In genomic region chr1:22461100-22461499, GRCh38 we compare ENCODE assay signal across 22 cellular contexts.
"Had no signal": no experiment of that assay in that cellular context is flagged by ENCODE, and none has a peak within 500 bp of the region (broad histone marks: within the 10 kb centered on the region; RNA-seq: fewer than 3 reads in every experiment).

No MANE protein-coding gene starts in this region.

- H3K4me1 ChIP-seq: SJSA1 had no signal

- H3K4me3 ChIP-seq: SJSA1 had no signal

- H3K36me3 ChIP-seq: SJSA1 had no signal

- DNase-seq: activated CD4-positive, alpha-beta memory T cell treated with anti-CD3 and anti-CD28 coated beads for 36 hours; activated CD4-positive, alpha-beta T cell treated with anti-CD3 and anti-CD28 coated beads, Interleukin-2, amount 10 ng/mL, durations not matched to agents 7 days and 5 days; activated CD4-positive, CD25-positive, alpha-beta regulatory T cell; activated gamma-delta T cell treated with Interleukin-2 at 50 U/mL for 16 hours; activated naive CD4-positive, alpha-beta T cell treated with anti-CD3 and anti-CD28 coated beads, Interleukin-2, amount 10 ng/mL, durations not matched to agents 7 days and 5 days; activated naive CD8-positive, alpha-beta T cell treated with anti-CD3 and anti-CD28 coated beads for 36 hours; activated T-cell treated with anti-CD3 and anti-CD28 coated beads for 4 hours; activated T-cell treated with anti-CD3 and anti-CD28 coated beads, Interleukin-2, amount 50 U/mL, for 48 hours; MM.1S; NCI-H1105; NCI-H1436; NCI-H1694 treated with DMSO at 0.1 percent for 48 hours; NCI-H2029 treated with DMSO at 0.1 percent for 48 hours; NCI-H345; NCI-H510A; NCI-H526 treated with DMSO at 0.1 percent for 48 hours; RPMI8226; T-helper 2 cell; T1000 had no signal

- ATAC-seq: Right ventricle myocardium inferior had no signal

- H3K27me3 ChIP-seq: SJSA1 had no signal

- H3K27ac ChIP-seq: SJSA1, VCaP had no signal

- H3K9me3 ChIP-seq: SJSA1 had no signal
